In genomic region chr1:192797143-192797542, GRCh38 we compare ENCODE assay signal across 21 cellular contexts. TPM values are rescaled to one million over a fixed set of nuclear protein-coding genes. Genes with fewer than 3 reads are reported as not detected.
DNase-seq lines count a peak whose midpoint lies in the region; ATAC-seq and TF ChIP-seq lines count a peak whose summit lies in the region.
"Had no signal": no experiment of that assay in that cellular context is flagged by ENCODE, and none has a peak within 500 bp of the region (broad histone marks: within the 10 kb centered on the region; RNA-seq: fewer than 3 reads in every experiment).

No MANE protein-coding gene starts in this region.

- no peak for TF ChIP-seq POLR2A in uterus (IDR thresholded peaks at IDR 0.05)

- H3K27ac ChIP-seq in right cardiac atrium (ENCODE audit: low read length) = no peak overlapping the region
- peak overlapping the region; percentile 47 to 91 for H3K27ac ChIP-seq in uterus
- H3K27ac ChIP-seq: 22Rv1, BLaER1, C4-2B had no signal

- no peak overlapping the region for H3K27ac Mint-ChIP-seq in immature natural killer cell
- H3K27ac Mint-ChIP-seq: B cell; CD4-positive, CD25-positive, alpha-beta regulatory T cell; CD8-positive, alpha-beta T cell; GM23338; HFFc6 had no signal

- ATAC-seq in Right ventricle myocardium inferior (peak; percentile 59), right cardiac atrium (no peak), left ventricle myocardium superior (peak; percentile 89)
- ATAC-seq: CD8-positive, alpha-beta T cell; GM12878; GM23338 had no signal

- H3K4me1 ChIP-seq in right cardiac atrium (ENCODE audit: control insufficient read depth, insufficient read depth, low read length) (no peaks in the 10 kb centered on the region), uterus (peaks cover 0 to 7% of the 10 kb centered on the region in 2 donors)
- H3K4me1 ChIP-seq: BLaER1, Caco-2 had no signal

- no peaks in the 10 kb centered on the region for H3K9me3 Mint-ChIP-seq in immature natural killer cell
- H3K9me3 Mint-ChIP-seq: CD8-positive, alpha-beta T cell; GM23338; HFFc6 had no signal

- 73% methylated on average over 1 of the region's 1 CpG for WGBS in right cardiac atrium

- TF ChIP-seq CTCF in uterus (IDR thresholded peaks at IDR 0.05) = no peak

- no peaks in the 10 kb centered on the region for H3K27me3 ChIP-seq in right cardiac atrium (ENCODE audit: control insufficient read depth, insufficient read depth)
- H3K27me3 ChIP-seq in uterus = no peaks in the 10 kb centered on the region
- H3K27me3 ChIP-seq: BLaER1 had no signal

- no peaks in the 10 kb centered on the region for H3K36me3 ChIP-seq in uterus
- H3K36me3 ChIP-seq: BLaER1, HAP-1 had no signal

- DNase-seq in Right ventricle myocardium inferior (ENCODE audit: missing footprints) (no peak), right cardiac atrium (no peak), left ventricle myocardium superior (peak; percentile 33), cardiac septum (ENCODE audit: low spot score) (no peak), uterus (no peak), immature natural killer cell (no peak)
- DNase-seq: Caco-2; CD4-positive, CD25-positive, alpha-beta regulatory T cell; CD8-positive, alpha-beta T cell; DMS 273 treated with DMSO at 0.1 percent for 48 hours; DMS79; EL; GDM1; HFFc6 had no signal

- no peak overlapping the region for H3K4me3 ChIP-seq in right cardiac atrium (ENCODE audit: low read length)
- no peak overlapping the region for H3K4me3 ChIP-seq in uterus
- H3K4me3 ChIP-seq: BLaER1, GM12878, GM23338, HAP-1 had no signal

- intact Hi-C loops in Right ventricle myocardium inferior (cut with DNase I) = no loop called here
- intact Hi-C loops in right cardiac atrium (cut with DNase I) = loop anchor here in 1 of 4 donors (10.0 kb wide), 1 partner anchor 162 kb away; the partner anchor contains the start of gene RGS13
- intact Hi-C loops in left ventricle myocardium superior (cut with micrococcal nuclease) = no loop called here
- intact Hi-C loops in cardiac septum (cut with DNase I) = no loop called here
- intact Hi-C loops in uterus (cut with DNase I; ENCODE audit: low total_unique reads) = no loop called here

- no peaks in the 10 kb centered on the region for H3K36me3 Mint-ChIP-seq in immature natural killer cell
- H3K36me3 Mint-ChIP-seq: CD4-positive, CD25-positive, alpha-beta regulatory T cell; CD8-positive, alpha-beta T cell had no signal

- H3K27me3 Mint-ChIP-seq in immature natural killer cell (ENCODE audit: low read depth in 3 of 3) = peaks cover 4 to 12% (median 7%) of the 10 kb centered on the region in 3 donors
- H3K27me3 Mint-ChIP-seq: B cell; CD4-positive, CD25-positive, alpha-beta regulatory T cell had no signal

- H3K4me1 Mint-ChIP-seq in immature natural killer cell = no peaks in the 10 kb centered on the region
- H3K4me1 Mint-ChIP-seq: B cell; CD4-positive, CD25-positive, alpha-beta regulatory T cell had no signal

- no peak overlapping the region for H3K4me3 Mint-ChIP-seq in immature natural killer cell
- H3K4me3 Mint-ChIP-seq: B cell; CD4-positive, CD25-positive, alpha-beta regulatory T cell; CD8-positive, alpha-beta T cell; GM23338; HFFc6 had no signal

- H3K9me3 ChIP-seq in right cardiac atrium (ENCODE audit: control insufficient read depth, low read length) = no peaks in the 10 kb centered on the region
- no peaks in the 10 kb centered on the region for H3K9me3 ChIP-seq in uterus
- H3K9me3 ChIP-seq: BLaER1, Caco-2 had no signal

RNA-seq across cellular contexts. Expression of gene RGS2, which starts 11.7 kb away (rescaled TPM):
- 19.4 TPM for total RNA-seq in Right ventricle myocardium inferior
- total RNA-seq in right cardiac atrium = 100 to 1,000 TPM in 1 of 4 donors, 10 to 100 TPM in 3; 24.0 to 106 (median 38.0) TPM
- polyA plus RNA-seq in right cardiac atrium = 56.4 TPM
- 17.1 TPM for total RNA-seq in left ventricle myocardium superior
- total RNA-seq in cardiac septum = 13.5 TPM
- 100 to 1,000 TPM; 103 to 164 (median 134) TPM for total RNA-seq in uterus
- 100 to 1,000 TPM in 2 of 3 donors, 10 to 100 TPM in 1; 99.4 to 358 (median 227) TPM for polyA plus RNA-seq in immature natural killer cell

Comparison
In these comparisons a context has a peak if more than half of its experiments do, and no peak if none do; other contexts are left out.
1. ATAC-seq: peak in Right ventricle myocardium inferior (single experiment) and left ventricle myocardium superior (single experiment); none in right cardiac atrium (0 of 2).